Comparison of ENCODE assay signal across 19 cellular contexts in genomic region chr6:134456284-134456683, GRCh38.
DNase-seq lines count a peak whose midpoint lies in the region; ATAC-seq, FAIRE-seq and TF ChIP-seq lines count a peak whose summit lies in the region.
"Had no signal": no experiment of that assay in that cellular context is flagged by ENCODE, and none has a peak within 500 bp of the region (broad histone marks: within the 10 kb centered on the region; RNA-seq: fewer than 3 reads in every experiment).

No MANE protein-coding gene starts in this region.

- H3K9me3 Mint-ChIP-seq in activated T-helper 1 cell treated with anti-CD3 and anti-CD28 coated beads, Interleukin-12 subunit alpha, Interleukin-12 subunit beta, Interleukin-2, Interleukin-4 antibody, amounts not matched to agents 30 ng/mL and 10 ng/mL and 1 ng/mL, durations not matched to agents 14 hours and 24 hours and 36 hours, result no peaks in the 10 kb centered on the region
- H3K9me3 Mint-ChIP-seq in activated CD8-positive, alpha-beta T cell treated with anti-CD3 and anti-CD28 coated beads for 36 hours, result no peaks in the 10 kb centered on the region
- H3K9me3 Mint-ChIP-seq: CD8-positive, alpha-beta memory T cell had no signal

- no peak for TF ChIP-seq CTCF in activated CD8-positive, alpha-beta T cell treated with anti-CD3 and anti-CD28 coated beads for 36 hours (IDR thresholded peaks at IDR 0.05)
- no peak for TF ChIP-seq CTCF in keratinocyte (optimal IDR thresholded peaks at IDR 0.05 in 1 of 3, IDR thresholded peaks at IDR 0.05 in 1 of 3, conservative IDR thresholded peaks at IDR 0.05 in 1 of 3; ENCODE audit: extremely low read depth in 1 of 3, insufficient read depth in 2 of 3, low read length in 3 of 3)
- TF ChIP-seq CTCF in Peyer's patch (IDR thresholded peaks at IDR 0.05), result no peak

- ATAC-seq in activated CD8-positive, alpha-beta T cell treated with anti-CD3 and anti-CD28 coated beads for 36 hours, result peak; percentile 42
- ATAC-seq: A549 had no signal

- no peak overlapping the region for H3K4me3 Mint-ChIP-seq in activated T-helper 1 cell treated with anti-CD3 and anti-CD28 coated beads, Interleukin-12 subunit alpha, Interleukin-12 subunit beta, Interleukin-2, Interleukin-4 antibody, amounts not matched to agents 30 ng/mL and 10 ng/mL and 1 ng/mL, durations not matched to agents 14 hours and 24 hours and 36 hours
- no peak overlapping the region for H3K4me3 Mint-ChIP-seq in activated CD8-positive, alpha-beta T cell treated with anti-CD3 and anti-CD28 coated beads for 36 hours

- no peaks in the 10 kb centered on the region for H3K9me1 ChIP-seq in keratinocyte (ENCODE audit: control insufficient read depth, extremely low read depth, insufficient read depth, low read length)

- H3K27me3 Mint-ChIP-seq in activated T-helper 1 cell treated with anti-CD3 and anti-CD28 coated beads, Interleukin-12 subunit alpha, Interleukin-12 subunit beta, Interleukin-2, Interleukin-4 antibody, amounts not matched to agents 30 ng/mL and 10 ng/mL and 1 ng/mL, durations not matched to agents 14 hours and 24 hours and 36 hours (ENCODE audit: insufficient read depth), result peaks cover 2% of the 10 kb centered on the region
- no peaks in the 10 kb centered on the region for H3K27me3 Mint-ChIP-seq in activated CD8-positive, alpha-beta T cell treated with anti-CD3 and anti-CD28 coated beads for 36 hours
- H3K27me3 Mint-ChIP-seq: CD8-positive, alpha-beta memory T cell had no signal

- peak overlapping the region; percentile 25 for H2AFZ ChIP-seq in keratinocyte (ENCODE audit: control insufficient read depth, low read length)

- H3K27me3 ChIP-seq in keratinocyte (ENCODE audit: control insufficient read depth, extremely low read depth, insufficient read depth, low read length), result no peaks in the 10 kb centered on the region
- H3K27me3 ChIP-seq in Peyer's patch, result no peaks in the 10 kb centered on the region
- H3K27me3 ChIP-seq: BLaER1 had no signal

- TF ChIP-seq POLR2A in Peyer's patch (IDR thresholded peaks at IDR 0.05), result no peak

- H3K9ac ChIP-seq in keratinocyte (ENCODE audit: control insufficient read depth, extremely low read depth, insufficient read depth, low read length), result no peak overlapping the region
- H3K9ac ChIP-seq: BLaER1 had no signal

- FAIRE-seq in keratinocyte (lab: Jason Lieb, UNC), result no peak
- FAIRE-seq: A549, GM12892, GM18507 had no signal

- H3K36me3 ChIP-seq in keratinocyte (ENCODE audit: control insufficient read depth in 2 of 2, extremely low read depth in 1 of 2, insufficient read depth in 2 of 2, low read length in 2 of 2) (no peaks in the 10 kb centered on the region), Peyer's patch (no peaks in the 10 kb centered on the region)
- H3K36me3 ChIP-seq: BLaER1 had no signal

- H3K4me1 Mint-ChIP-seq in activated T-helper 1 cell treated with anti-CD3 and anti-CD28 coated beads, Interleukin-12 subunit alpha, Interleukin-12 subunit beta, Interleukin-2, Interleukin-4 antibody, amounts not matched to agents 30 ng/mL and 10 ng/mL and 1 ng/mL, durations not matched to agents 14 hours and 24 hours and 36 hours (ENCODE audit: low read depth), result peaks cover 17% of the 10 kb centered on the region
- peaks cover 3% of the 10 kb centered on the region for H3K4me1 Mint-ChIP-seq in activated CD8-positive, alpha-beta T cell treated with anti-CD3 and anti-CD28 coated beads for 36 hours (ENCODE audit: low read depth)

- H3K36me3 Mint-ChIP-seq in activated T-helper 1 cell treated with anti-CD3 and anti-CD28 coated beads, Interleukin-12 subunit alpha, Interleukin-12 subunit beta, Interleukin-2, Interleukin-4 antibody, amounts not matched to agents 30 ng/mL and 10 ng/mL and 1 ng/mL, durations not matched to agents 14 hours and 24 hours and 36 hours (ENCODE audit: low read depth), result no peaks in the 10 kb centered on the region
- no peaks in the 10 kb centered on the region for H3K36me3 Mint-ChIP-seq in activated CD8-positive, alpha-beta T cell treated with anti-CD3 and anti-CD28 coated beads for 36 hours (ENCODE audit: low read depth)

- H3K4me2 ChIP-seq in keratinocyte (ENCODE audit: control insufficient read depth, extremely low read depth, insufficient read depth, low read depth, low read length), result no peak overlapping the region
- H3K4me2 ChIP-seq: A549, BLaER1 had no signal

- POLR2A ChIA-PET in activated CD8-positive, alpha-beta T cell treated with anti-CD3 and anti-CD28 coated beads for 36 hours (lab: Charles Lee), result interaction anchor here (0.6 to 0.9 kb wide), 2 partner anchors 12 to 159 kb away, joined by 3 read pairs; no protein-coding TSS in a partner anchor

- intact Hi-C loops in activated T-helper 1 cell treated with anti-CD3 and anti-CD28 coated beads, Interleukin-12 subunit alpha, Interleukin-12 subunit beta, Interleukin-2, Interleukin-4 antibody, amounts not matched to agents 30 ng/mL and 10 ng/mL and 1 ng/mL, durations not matched to agents 14 hours and 24 hours and 36 hours (cut with micrococcal nuclease), result no loop called here
- intact Hi-C loops in activated CD8-positive, alpha-beta T cell treated with anti-CD3 and anti-CD28 coated beads for 36 hours (cut with micrococcal nuclease), result no loop called here

- H3K4me1 ChIP-seq in keratinocyte (ENCODE audit: control insufficient read depth, extremely low read depth, insufficient read depth, low read length) (peaks cover 27% of the 10 kb centered on the region), Peyer's patch (no peaks in the 10 kb centered on the region)
- H3K4me1 ChIP-seq: BLaER1 had no signal

- H3K27ac ChIP-seq in keratinocyte (ENCODE audit: control insufficient read depth, insufficient read depth, low read length) (no peak overlapping the region), Peyer's patch (no peak overlapping the region)
- H3K27ac ChIP-seq: A549, BLaER1 had no signal

- H3K4me3 ChIP-seq in keratinocyte (ENCODE audit: control insufficient read depth in 2 of 3, extremely low read depth in 1 of 3, insufficient read depth in 2 of 3, low read depth in 1 of 3, low read length in 3 of 3), result no peak overlapping the region
- no peak overlapping the region for H3K4me3 ChIP-seq in Peyer's patch
- H3K4me3 ChIP-seq: A549, BLaER1 had no signal

- H3K27ac Mint-ChIP-seq in activated T-helper 1 cell treated with anti-CD3 and anti-CD28 coated beads, Interleukin-12 subunit alpha, Interleukin-12 subunit beta, Interleukin-2, Interleukin-4 antibody, amounts not matched to agents 30 ng/mL and 10 ng/mL and 1 ng/mL, durations not matched to agents 14 hours and 24 hours and 36 hours, result no peak overlapping the region
- H3K27ac Mint-ChIP-seq in activated CD8-positive, alpha-beta T cell treated with anti-CD3 and anti-CD28 coated beads for 36 hours, result no peak overlapping the region

- H4K20me1 ChIP-seq in keratinocyte (ENCODE audit: control insufficient read depth, extremely low read depth, insufficient read depth, low read length), result no peaks in the 10 kb centered on the region
- H4K20me1 ChIP-seq: BLaER1 had no signal

- DNase-seq in activated T-helper 1 cell treated with Interleukin-2 at 50 U/mL for 16 hours (ENCODE audit: low read depth), result peak; percentile 12
- DNase-seq in activated T-helper 1 cell treated with anti-CD3 and anti-CD28 coated beads, Interleukin-12 subunit alpha, Interleukin-12 subunit beta, Interleukin-2, Interleukin-4 antibody, amounts not matched to agents 30 ng/mL and 10 ng/mL and 1 ng/mL, durations not matched to agents 14 hours and 24 hours and 36 hours (ENCODE audit: low spot score), result no peak
- DNase-seq in ELF-1 (ENCODE audit: low read depth, low spot score), result peak; percentile 17
- DNase-seq in activated CD8-positive, alpha-beta T cell treated with anti-CD3 and anti-CD28 coated beads for 36 hours, result no peak
- no peak for DNase-seq in keratinocyte (ENCODE audit: low read depth, low spot score)
- DNase-seq in activated T-cell treated with anti-CD3 and anti-CD28 coated beads, Interleukin-2, amount 50 U/mL, for 48 hours, result no peak
- no peak for DNase-seq in Peyer's patch
- DNase-seq: DMS53, GOT3, KBM-7, MV-4-11, NCI-H1694 treated with DMSO at 0.1 percent for 48 hours, NCI-H510A, NCI-H748 treated with DMSO at 0.1 percent for 48 hours had no signal

- dilution Hi-C loops in keratinocyte (cut with MboI; ENCODE audit: extremely low pct_ligation_motif_present, low sequenced_read_pairs), result no loop called here

- no peaks in the 10 kb centered on the region for H3K9me3 ChIP-seq in keratinocyte (ENCODE audit: control insufficient read depth, low read depth, low read length)
- H3K9me3 ChIP-seq in Peyer's patch, result no peaks in the 10 kb centered on the region
- H3K9me3 ChIP-seq: A549 had no signal

- CTCF ChIA-PET in activated CD8-positive, alpha-beta T cell treated with anti-CD3 and anti-CD28 coated beads for 36 hours (lab: Charles Lee), result interaction anchor here (1.0 to 1.2 kb wide), 2 partner anchors 9 to 19 kb away, joined by 3 read pairs; no protein-coding TSS in a partner anchor

- no peaks in the 10 kb centered on the region for H3K79me2 ChIP-seq in keratinocyte (ENCODE audit: control insufficient read depth, insufficient read depth, low read length)

Comparison
In these comparisons a context has a peak if more than half of its experiments do, and no peak if none do; other contexts are left out.
1. DNase-seq: peak in activated T-helper 1 cell treated with Interleukin-2 at 50 U/mL for 16 hours (single experiment) and ELF-1 (single experiment); none in activated T-helper 1 cell treated with anti-CD3 and anti-CD28 coated beads, Interleukin-12 subunit alpha, Interleukin-12 subunit beta, Interleukin-2, Interleukin-4 antibody, amounts not matched to agents 30 ng/mL and 10 ng/mL and 1 ng/mL, durations not matched to agents 14 hours and 24 hours and 36 hours (single experiment), activated CD8-positive, alpha-beta T cell treated with anti-CD3 and anti-CD28 coated beads for 36 hours (single experiment), keratinocyte (single experiment), activated T-cell treated with anti-CD3 and anti-CD28 coated beads, Interleukin-2, amount 50 U/mL, for 48 hours (0 of 2) and Peyer's patch (0 of 3).